8 cellular contexts compared by ENCODE assay signal in genomic region chr20:49914310-49915117, GRCh38.
DNase-seq lines count a peak whose midpoint lies in the region; ATAC-seq and TF ChIP-seq lines count a peak whose summit lies in the region.

No MANE protein-coding gene starts in this region.

- H3K27me3 ChIP-seq in NT2/D1 (ENCODE audit: insufficient read depth, insufficient read length) (no peaks in the 10 kb centered on the region), muscle layer of colon (ENCODE audit: control insufficient read depth in 1 of 2, insufficient read depth in 2 of 2, low read length in 2 of 2) (no peaks in the 10 kb centered on the region)

- no peak for ATAC-seq in HG03439 (IDR thresholded peaks at IDR 0.05; ENCODE audit: unreplicated experiment)

- H3K36me3 ChIP-seq in NT2/D1 (ENCODE audit: insufficient read depth, insufficient read length, low read length) (peaks cover 30% of the 10 kb centered on the region), muscle layer of colon (ENCODE audit: insufficient read depth, low read length) (peaks cover 4% of the 10 kb centered on the region)

- H3K9me3 ChIP-seq in NT2/D1 (ENCODE audit: insufficient read depth, low read length) (no peaks in the 10 kb centered on the region), muscle layer of colon (ENCODE audit: low read length) (no peaks in the 10 kb centered on the region)

- DNase-seq in activated gamma-delta T cell treated with Interleukin-2 at 50 U/mL for 16 hours: peak; percentile 8
- no peak for DNase-seq in activated gamma-delta T cell (lab: John Stamatoyannopoulos, UW)
- DNase-seq in NT2/D1 (ENCODE audit: low read depth, low spot score): no peak
- no peak for DNase-seq in coronary artery (ENCODE audit: low spot score)
- DNase-seq in stimulated activated CD4-positive, alpha-beta T cell treated with anti-CD3 and anti-CD28 coated beads, Interleukin-2, amount 100 ng/mL, for 48 hours: no peak
- DNase-seq in Ammon's horn (ENCODE audit: low spot score): no peak

- H3K4me3 ChIP-seq in NT2/D1 (ENCODE audit: insufficient read length, low read depth): peak overlapping the region; percentile 84
- peak overlapping the region; percentile 98 for H3K4me3 ChIP-seq in coronary artery
- H3K4me3 ChIP-seq in muscle layer of colon (ENCODE audit: low read depth in 1 of 2, low read length in 2 of 2): peak overlapping the region; percentile 100

- H3K4me1 ChIP-seq in NT2/D1 (ENCODE audit: insufficient read depth, insufficient read length) (peaks cover 7% of the 10 kb centered on the region), muscle layer of colon (ENCODE audit: insufficient read depth, low read length) (peaks cover 19% of the 10 kb centered on the region)

- H3K9ac ChIP-seq in NT2/D1 (ENCODE audit: insufficient read length, low read depth) (peak overlapping the region; percentile 92), muscle layer of colon (ENCODE audit: low read length) (peak overlapping the region; percentile 75)

- TF ChIP-seq CTCF in coronary artery (IDR thresholded peaks at IDR 0.05): no peak

- peak overlapping the region; percentile 94 to 99 for H3K27ac ChIP-seq in coronary artery
- peak overlapping the region; percentile 100 for H3K27ac ChIP-seq in muscle layer of colon (ENCODE audit: low read depth, low read length)
